17 cellular contexts compared by ENCODE assay signal in the genomic region with DNA sequence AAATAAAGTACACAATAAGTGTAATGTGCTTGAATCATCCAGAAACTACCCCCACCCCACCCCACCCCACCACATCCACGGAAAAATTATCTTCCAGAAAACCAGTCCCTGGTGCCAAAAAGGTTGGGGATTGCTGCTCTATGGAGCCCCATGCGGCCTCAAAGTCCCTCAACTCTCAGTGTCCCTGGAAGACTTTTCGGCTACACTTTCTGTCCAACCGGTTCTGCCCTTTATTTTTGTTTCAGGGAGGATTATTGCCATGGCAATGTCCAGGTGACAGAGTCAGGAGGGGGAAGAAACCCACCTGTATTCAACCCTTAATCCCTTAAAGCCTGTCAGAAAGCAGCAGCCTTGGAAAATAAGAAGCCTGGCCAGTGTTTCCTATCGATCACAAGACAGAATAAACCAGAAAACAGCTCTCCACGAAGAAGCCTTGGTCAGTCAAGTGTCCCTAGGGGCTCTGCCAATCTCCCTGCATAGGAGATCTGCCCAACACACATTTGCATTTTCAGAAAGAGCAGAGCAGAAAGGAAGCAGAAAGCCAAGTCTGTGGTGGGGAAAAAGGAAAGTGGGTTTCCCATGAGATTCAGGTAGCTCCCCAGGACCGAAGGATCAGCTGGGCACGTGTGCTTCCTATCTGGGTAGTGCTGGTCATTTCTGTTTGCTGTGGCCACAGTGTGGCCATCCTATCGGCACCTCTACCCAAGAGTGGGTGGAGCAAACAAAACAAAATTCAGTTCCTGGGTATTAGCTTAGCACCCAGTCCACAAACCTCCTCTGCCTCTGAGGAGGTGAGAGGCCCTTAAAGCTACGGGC.
DNase-seq lines count a peak whose midpoint lies in the region; ATAC-seq, FAIRE-seq and TF ChIP-seq lines count a peak whose summit lies in the region.
"Had no signal": no experiment of that assay in that cellular context is flagged by ENCODE, and none has a peak within 500 bp of the region (broad histone marks: within the 10 kb centered on the region; RNA-seq: fewer than 3 reads in every experiment).

No MANE protein-coding gene starts in this region.

- peaks cover 89% of the 10 kb centered on the region for H3K79me2 ChIP-seq in PC-3 (ENCODE audit: low read length)

- peak overlapping the region; percentile 96 for H3K9ac ChIP-seq in PC-3 (ENCODE audit: low read length)

- H3K27me3 ChIP-seq in PC-3 (ENCODE audit: low read length), result no peaks in the 10 kb centered on the region

- no peaks in the 10 kb centered on the region for H3K9me2 ChIP-seq in PC-3 (replicated peaks; ENCODE audit: low read length)

- intact Hi-C loops in PC-3 (cut with micrococcal nuclease), result no loop called here

- H3K4me2 ChIP-seq in PC-3 (ENCODE audit: low read length), result no peak overlapping the region

- peaks cover 54% of the 10 kb centered on the region for H3K4me1 ChIP-seq in PC-3 (ENCODE audit: insufficient read depth, low read length)
- H3K4me1 ChIP-seq: psoas muscle had no signal

- CTCF ChIA-PET in PC-3 (lab: Charles Lee), result no interaction called here

- no peak for DNase-seq in GM18507 (ENCODE audit: extremely low spot score, insufficient read length, low read depth)
- DNase-seq in PC-3, result no peak
- DNase-seq in mesenteric fat pad (ENCODE audit: low spot score), result peak; percentile 30
- no peak for DNase-seq in activated CD4-positive, alpha-beta T cell treated with anti-CD3 and anti-CD28 coated beads for 48 hours
- DNase-seq in DMS114 treated with DMSO at 0.1 percent for 48 hours (lab: John Stamatoyannopoulos, UW; ENCODE audit: unreplicated experiment), result no peak
- no peak for DNase-seq in NCI-H510A treated with DMSO at 0.1 percent for 48 hours (lab: John Stamatoyannopoulos, UW)
- DNase-seq: cortex of kidney; DMS79 treated with DMSO at 0.1 percent for 48 hours; mucosa of descending colon; NCI-H1048; NCI-H510A; psoas muscle; Right ventricle myocardium superior; stimulated activated CD4-positive, alpha-beta T cell treated with anti-CD3 and anti-CD28 coated beads, Interleukin-2, amount 100 ng/mL, for 24 hours had no signal

- peaks cover 10% of the 10 kb centered on the region; the same call in 1 of the 2 replicates for H3K36me3 ChIP-seq in PC-3 (ENCODE audit: low read depth, low read length)

- H2AFZ ChIP-seq in PC-3 (ENCODE audit: low read length), result no peak overlapping the region

- H4K20me1 ChIP-seq in PC-3 (ENCODE audit: low read length), result no peaks in the 10 kb centered on the region

- H3K9me3 ChIP-seq in PC-3 (ENCODE audit: low read length), result peaks cover 4% of the 10 kb centered on the region; the same call in 1 of the 2 replicates
- H3K9me3 ChIP-seq: mucosa of descending colon, psoas muscle had no signal

- TF ChIP-seq CTCF in PC-3 (conservative IDR thresholded peaks at IDR 0.05; ENCODE audit: low read depth, low read length), result no peak

- ATAC-seq in GM21786 (IDR thresholded peaks at IDR 0.05; ENCODE audit: unreplicated experiment), result peak; percentile 38
- no peak for ATAC-seq in PC-3
- ATAC-seq in HG02970 (IDR thresholded peaks at IDR 0.05; ENCODE audit: low FRiP score, unreplicated experiment), result no peak
- ATAC-seq: mucosa of descending colon, psoas muscle had no signal

- no peak overlapping the region for H3K4me3 ChIP-seq in PC-3 (ENCODE audit: low read length)
- H3K4me3 ChIP-seq: mucosa of descending colon, psoas muscle had no signal

- POLR2A ChIA-PET in PC-3 (lab: Charles Lee; ENCODE audit: unreplicated experiment), result interaction anchor here (0.5 to 0.6 kb wide), 2 partner anchors 54 to 77 kb away, joined by 3 to 5 read pairs; no protein-coding TSS in a partner anchor

- peaks cover 9% of the 10 kb centered on the region for H3F3A ChIP-seq in PC-3 (ENCODE audit: low read length, unreplicated experiment)

- FAIRE-seq in GM18507 (lab: Jason Lieb, UNC), result peak; percentile 71
- FAIRE-seq: GM12891 had no signal

- H3K27ac ChIP-seq in PC-3 (ENCODE audit: low read length), result peak overlapping the region; percentile 96
- H3K27ac ChIP-seq: psoas muscle had no signal

- BruUV-seq in PC-3 (replicated peaks; lab: Mats Ljungman, UMichigan), result no TSS peak
